Comparison of ENCODE assay signal across 1 cellular context in genomic region chr2:113219525-113219888, GRCh38.
TF ChIP-seq lines count a peak whose summit lies in the region.

No MANE protein-coding gene starts in this region.

TF ChIP-seq in HCT116, 20 proteins besides CTCF, POLR2A, EP300 and RAD21:
- TF ChIP-seq FOSL1 (IDR thresholded peaks at IDR 0.05; ENCODE audit: low read depth) (no peak), SRF (IDR thresholded peaks at IDR 0.05; ENCODE audit: low read depth) (no peak), EZH2phosphoT487 (IDR thresholded peaks at IDR 0.05; ENCODE audit: borderline replicate concordance) (no peak), TCF7L2 (IDR thresholded peaks at IDR 0.05; ENCODE audit: borderline replicate concordance, extremely low read depth, insufficient read depth, insufficient read length) (no peak), YY1 (IDR thresholded peaks at IDR 0.05; ENCODE audit: extremely low read depth, insufficient replicate concordance, low read depth, low read length) (no peak), ZBTB33 (IDR thresholded peaks at IDR 0.05; ENCODE audit: extremely low read depth, insufficient replicate concordance, low read length) (no peak), ZNF274 (IDR thresholded peaks at IDR 0.05; ENCODE audit: low read depth, low read length) (no peak), MAX (IDR thresholded peaks at IDR 0.05) (no peak), JUND (IDR thresholded peaks at IDR 0.05) (no peak), EZH2 (IDR thresholded peaks at IDR 0.05) (no peak), EGR1 (IDR thresholded peaks at IDR 0.05; ENCODE audit: low read depth) (no peak), POLR2AphosphoS5 (IDR thresholded peaks at IDR 0.05; ENCODE audit: low read depth, low read length) (no peak), CBX3 (IDR thresholded peaks at IDR 0.05; ENCODE audit: low read depth) (no peak), SP1 (IDR thresholded peaks at IDR 0.05; ENCODE audit: low read depth) (no peak), SIN3A (IDR thresholded peaks at IDR 0.05; ENCODE audit: low read depth) (no peak), ZFX (IDR thresholded peaks at IDR 0.05) (no peak), ELF1 (IDR thresholded peaks at IDR 0.05; ENCODE audit: borderline replicate concordance, low read depth) (no peak), REST (IDR thresholded peaks at IDR 0.05; ENCODE audit: low read depth) (no peak)
